In the genomic region with DNA sequence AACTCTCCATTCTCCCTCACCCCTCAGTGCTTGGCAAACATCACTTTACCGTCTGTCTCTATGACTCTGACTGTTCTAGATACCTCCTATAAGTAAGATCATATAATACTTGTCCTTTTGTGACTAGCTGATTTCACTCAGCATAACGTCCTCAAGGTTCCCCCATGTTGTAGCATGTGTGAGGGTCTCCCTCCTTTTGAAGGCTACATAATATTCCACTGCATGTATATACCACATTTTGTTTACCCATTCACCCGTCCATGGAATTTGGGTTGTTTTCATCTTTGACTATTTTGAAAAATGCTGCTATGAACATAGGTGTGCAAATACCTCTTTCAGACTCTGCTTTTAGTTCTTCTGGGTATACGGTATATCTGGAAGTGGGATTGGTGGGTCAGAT, we compare ENCODE assay signal across 8 cellular contexts. TPM values are rescaled to one million over a fixed set of nuclear protein-coding genes. Genes with fewer than 3 reads are reported as not detected.
"Had no signal": no experiment of that assay in that cellular context is flagged by ENCODE, and none has a peak within 500 bp of the region (broad histone marks: within the 10 kb centered on the region; RNA-seq: fewer than 3 reads in every experiment).

No MANE protein-coding gene starts in this region.

- H3K4me3 ChIP-seq: GM23338 had no signal

- H3K4me3 Mint-ChIP-seq: GM23338, H9, HFFc6, IgD-negative memory B cell had no signal

- H3K27ac Mint-ChIP-seq: GM23338, H9, HFFc6, IgD-negative memory B cell had no signal

- H3K9me3 Mint-ChIP-seq: GM23338, H9, HFFc6, IgD-negative memory B cell had no signal

- ATAC-seq: GM23338, HepG2 had no signal

- H2AFZ ChIP-seq: GM23338 had no signal

- DNase-seq: H9, HCEC 1CT, HFFc6, KG1 had no signal

- H3K4me2 ChIP-seq: GM23338 had no signal

RNA-seq across cellular contexts. Expression of gene CTCFL, which starts 28.3 kb away (rescaled TPM):
- total RNA-seq: HepG2, HFFc6, HT-29 had no signal
- polyA plus RNA-seq: IgD-negative memory B cell had no signal
